13 cellular contexts compared by ENCODE assay signal in genomic region chr12:38847247-38847646, GRCh38. TPM values are rescaled to one million over a fixed set of nuclear protein-coding genes. Genes with fewer than 3 reads are reported as not detected.
DNase-seq lines count a peak whose midpoint lies in the region; ATAC-seq, FAIRE-seq and TF ChIP-seq lines count a peak whose summit lies in the region.
"Had no signal": no experiment of that assay in that cellular context is flagged by ENCODE, and none has a peak within 500 bp of the region (broad histone marks: within the 10 kb centered on the region; RNA-seq: fewer than 3 reads in every experiment).

No MANE protein-coding gene starts in this region.

- H3K4me3 ChIP-seq in gastroesophageal sphincter, result no peak overlapping the region

- DNase-seq in HCEC 1CT, result peak; percentile 16
- DNase-seq in lung microvascular endothelial cell (ENCODE audit: low read depth in 2 of 2), result peak; percentile 32 to 33
- DNase-seq in NK-92 treated with Interleukin-12 subunit alpha and Interleukin-12 subunit beta, amount 100 ng/mL, for 24 hours (lab: John Stamatoyannopoulos, UW), result no peak
- DNase-seq: C1 segment of cervical spinal cord; CD4-positive, alpha-beta T cell; DMS79 had no signal

- no peaks in the 10 kb centered on the region for H3K9me3 ChIP-seq in gastroesophageal sphincter

- H3K36me3 ChIP-seq in gastroesophageal sphincter, result no peaks in the 10 kb centered on the region

- ATAC-seq in GM18867 (IDR thresholded peaks at IDR 0.05; ENCODE audit: unreplicated experiment), result peak; percentile 66
- no peak for ATAC-seq in gastroesophageal sphincter
- no peak for ATAC-seq in GM18868 (IDR thresholded peaks at IDR 0.05; ENCODE audit: unreplicated experiment)

- H3K27ac ChIP-seq in gastroesophageal sphincter, result no peak overlapping the region

- TF ChIP-seq EP300 in gastroesophageal sphincter (IDR thresholded peaks at IDR 0.05), result no peak

- TF ChIP-seq CTCF in gastroesophageal sphincter (IDR thresholded peaks at IDR 0.05), result no peak

- peak; percentile 72 for FAIRE-seq in endometrium (lab: Jason Lieb, UNC)
- FAIRE-seq: A204.1, H54, HTR-8/SVneo had no signal

- WGBS in gastroesophageal sphincter (ENCODE audit: low coverage in 1 of 2), 2 donors, result 72 to 77% methylated on average over 2 of the region's 2 CpGs

- TF ChIP-seq POLR2A in gastroesophageal sphincter (IDR thresholded peaks at IDR 0.05), result no peak

- no peaks in the 10 kb centered on the region for H3K27me3 ChIP-seq in gastroesophageal sphincter

- H3K4me1 ChIP-seq in gastroesophageal sphincter, result peaks cover 0 to 11% (median 0%) of the 10 kb centered on the region in 3 donors

RNA-seq across cellular contexts. Expression of gene CPNE8, which starts 58.1 kb away (rescaled TPM):
- 8.7 and 14.3 TPM in 2 replicates for total RNA-seq in lung microvascular endothelial cell
- total RNA-seq in gastroesophageal sphincter, result 10 to 100 TPM; 15.5 to 44.2 (median 21.2) TPM
